1 cellular context compared by ENCODE assay signal in genomic region chr5:80668016-80668969, GRCh38.
TF ChIP-seq lines count a peak whose summit lies in the region.

No MANE protein-coding gene starts in this region.

TF ChIP-seq in GM12878, 131 proteins besides CTCF, POLR2A, EP300 and RAD21 (continued from another document):
- peak; percentile 51; the same call in 1 of the 2 replicates for TF ChIP-seq SPI1 (IDR thresholded peaks at IDR 0.05; ENCODE audit: borderline replicate concordance, insufficient read depth, low read depth, low read length)
- TF ChIP-seq KAT2A (conservative IDR thresholded peaks at IDR 0.05; ENCODE audit: control insufficient read depth, low read depth, low read length) = no peak
- peak; percentile 85 for TF ChIP-seq POLR2AphosphoS5 (IDR thresholded peaks at IDR 0.05; ENCODE audit: low read length)
- peak; percentile 53 for TF ChIP-seq PKNOX1 (IDR thresholded peaks at IDR 0.05)
